Comparison of ENCODE assay signal across 8 cellular contexts in the genomic region with DNA sequence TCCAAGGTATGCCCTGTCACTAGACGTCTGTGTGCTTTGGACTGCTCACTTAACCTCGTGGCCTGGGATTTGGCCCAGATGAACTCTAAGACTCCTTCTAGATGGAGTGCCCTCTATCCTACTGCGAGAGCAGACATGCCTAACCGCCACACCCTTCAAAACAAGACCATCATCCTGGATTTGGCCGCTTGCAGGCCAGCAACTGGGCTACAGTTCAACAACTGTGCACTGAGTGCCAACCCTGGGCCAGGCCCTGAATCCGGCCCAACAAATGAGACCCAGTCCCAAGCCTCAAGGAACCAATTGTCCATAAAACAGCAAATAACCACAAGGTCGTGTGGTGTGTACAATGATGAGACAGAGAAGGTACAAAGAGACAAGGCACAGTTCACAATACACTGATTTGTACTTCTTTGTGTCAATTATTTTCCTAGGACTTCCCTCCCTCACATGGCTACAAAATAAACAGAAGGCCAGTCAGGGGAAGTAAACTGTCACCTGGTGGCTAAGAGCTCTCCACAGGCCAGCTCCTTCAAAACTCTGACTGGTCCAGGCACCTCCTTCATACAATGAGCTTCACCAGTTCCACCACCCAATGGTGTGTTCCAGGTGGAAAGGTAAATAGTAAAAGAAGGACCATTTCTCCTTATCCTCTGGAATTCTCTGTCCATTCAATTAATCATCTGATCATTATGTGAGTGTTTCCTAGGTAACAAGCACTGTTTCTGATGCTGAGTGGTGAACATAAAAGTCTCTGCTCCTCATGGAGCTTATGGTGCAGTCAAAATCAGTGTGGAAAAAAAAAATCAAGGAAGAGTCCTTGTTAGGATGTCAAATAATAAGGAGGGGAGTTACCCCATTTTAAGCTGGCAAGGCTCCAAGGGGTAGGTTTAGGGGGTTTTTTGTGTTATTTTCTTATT.
DNase-seq lines count a peak whose midpoint lies in the region; ATAC-seq and TF ChIP-seq lines count a peak whose summit lies in the region.

No MANE protein-coding gene starts in this region.

- peak overlapping the region; percentile 8 to 47 for H3K27ac Mint-ChIP-seq in natural killer cell treated with Interleukin-12 subunit alpha and Interleukin-12 subunit beta and Interleukin-15 and Interleukin-18, amount 100 ng/mL, for 72 hours
- H3K27ac Mint-ChIP-seq in endothelial cell (ENCODE audit: unreplicated experiment): no peak overlapping the region

- H3K4me3 ChIP-seq in coronary artery: no peak overlapping the region

- H3K4me1 Mint-ChIP-seq in natural killer cell treated with Interleukin-12 subunit alpha and Interleukin-12 subunit beta and Interleukin-15 and Interleukin-18, amount 100 ng/mL, for 72 hours (ENCODE audit: low read depth in 2 of 2): peaks cover 58 to 66% of the 10 kb centered on the region in 2 donors
- peaks cover 10% of the 10 kb centered on the region for H3K4me1 Mint-ChIP-seq in endothelial cell (ENCODE audit: unreplicated experiment)

- no peak for DNase-seq in Right ventricle myocardium inferior (ENCODE audit: missing footprints)
- no peak for DNase-seq in cardiac septum (ENCODE audit: low spot score)
- DNase-seq in coronary artery (ENCODE audit: low spot score): no peak
- no peak for DNase-seq in natural killer cell treated with Interleukin-12 subunit alpha and Interleukin-12 subunit beta and Interleukin-15 and Interleukin-18, amount 100 ng/mL, for 72 hours (ENCODE audit: low spot score)
- no peak for DNase-seq in endothelial cell (ENCODE audit: low spot score)
- DNase-seq in T-helper 1 cell: no peak

- no peaks in the 10 kb centered on the region for H3K9me3 Mint-ChIP-seq in natural killer cell treated with Interleukin-12 subunit alpha and Interleukin-12 subunit beta and Interleukin-15 and Interleukin-18, amount 100 ng/mL, for 72 hours
- H3K9me3 Mint-ChIP-seq in endothelial cell (ENCODE audit: unreplicated experiment): no peaks in the 10 kb centered on the region

- H3K4me3 Mint-ChIP-seq in natural killer cell treated with Interleukin-12 subunit alpha and Interleukin-12 subunit beta and Interleukin-15 and Interleukin-18, amount 100 ng/mL, for 72 hours: no peak overlapping the region
- no peak overlapping the region for H3K4me3 Mint-ChIP-seq in endothelial cell (ENCODE audit: unreplicated experiment)

- no peak for TF ChIP-seq CTCF in coronary artery (IDR thresholded peaks at IDR 0.05)
- no peak for TF ChIP-seq CTCF in endothelial cell (IDR thresholded peaks at IDR 0.05; ENCODE audit: unreplicated experiment)

- no peaks in the 10 kb centered on the region for H3K36me3 Mint-ChIP-seq in natural killer cell treated with Interleukin-12 subunit alpha and Interleukin-12 subunit beta and Interleukin-15 and Interleukin-18, amount 100 ng/mL, for 72 hours
- no peaks in the 10 kb centered on the region for H3K36me3 Mint-ChIP-seq in endothelial cell (ENCODE audit: low read depth, unreplicated experiment)

- intact Hi-C loops in Right ventricle myocardium inferior (cut with DNase I) (no loop called here), cardiac septum (cut with DNase I) (no loop called here)

- ATAC-seq in Right ventricle myocardium inferior: peak; percentile 35
- no peak for ATAC-seq in natural killer cell treated with Interleukin-12 subunit alpha and Interleukin-12 subunit beta and Interleukin-15 and Interleukin-18, amount 100 ng/mL, for 72 hours
- ATAC-seq in HG03175 (IDR thresholded peaks at IDR 0.05; ENCODE audit: unreplicated experiment): no peak
- ATAC-seq in HG02840 (IDR thresholded peaks at IDR 0.05; ENCODE audit: low FRiP score, unreplicated experiment): no peak

- H3K27me3 Mint-ChIP-seq in natural killer cell treated with Interleukin-12 subunit alpha and Interleukin-12 subunit beta and Interleukin-15 and Interleukin-18, amount 100 ng/mL, for 72 hours: no peaks in the 10 kb centered on the region
- no peaks in the 10 kb centered on the region for H3K27me3 Mint-ChIP-seq in endothelial cell (ENCODE audit: unreplicated experiment)

- peak overlapping the region; percentile 84 to 85 for H3K27ac ChIP-seq in coronary artery
